In genomic region chr1:185567006-185567405, GRCh38 we compare ENCODE assay signal across 8 cellular contexts.
DNase-seq lines count a peak whose midpoint lies in the region; ATAC-seq and TF ChIP-seq lines count a peak whose summit lies in the region.

No MANE protein-coding gene starts in this region.

- H3K36me3 ChIP-seq in body of pancreas (replicated peaks in 1 of 2; ENCODE audit: insufficient read depth in 1 of 2, low read depth in 2 of 2) = no peaks in the 10 kb centered on the region

- H3K27me3 ChIP-seq in body of pancreas = no peaks in the 10 kb centered on the region

- no peaks in the 10 kb centered on the region for H3K9me3 Mint-ChIP-seq in central memory CD8-positive, alpha-beta T cell

- no peaks in the 10 kb centered on the region for H3K27me3 Mint-ChIP-seq in central memory CD8-positive, alpha-beta T cell

- peak; percentile 91 for ATAC-seq in central memory CD8-positive, alpha-beta T cell (replicated peaks; ENCODE audit: extremely low read depth, poor library complexity, severe bottlenecking)
- no peak for ATAC-seq in body of pancreas

- no peak for TF ChIP-seq POLR2A in body of pancreas (IDR thresholded peaks at IDR 0.05)

- peak overlapping the region; percentile 99 for H3K27ac Mint-ChIP-seq in central memory CD8-positive, alpha-beta T cell (ENCODE audit: low read depth)

- 22 to 37% methylated on average over 4 of the region's 4 CpGs for WGBS in body of pancreas, 2 donors

- H3K4me3 Mint-ChIP-seq in central memory CD8-positive, alpha-beta T cell = peak overlapping the region; percentile 69

- intact Hi-C loops in body of pancreas (cut with DNase I) = no loop called here

- no peak for TF ChIP-seq CTCF in body of pancreas (IDR thresholded peaks at IDR 0.05)

- peaks cover 48% of the 10 kb centered on the region for H3K4me1 Mint-ChIP-seq in central memory CD8-positive, alpha-beta T cell

- peaks cover 24% of the 10 kb centered on the region for H3K4me1 ChIP-seq in body of pancreas

- no peak overlapping the region for H3K4me3 ChIP-seq in body of pancreas

- peaks cover 9% of the 10 kb centered on the region for H3K36me3 Mint-ChIP-seq in central memory CD8-positive, alpha-beta T cell (ENCODE audit: insufficient read depth)

- no peak overlapping the region for H3K27ac ChIP-seq in body of pancreas

- no peaks in the 10 kb centered on the region for H3K9me3 ChIP-seq in body of pancreas

- peak; percentile 16 for DNase-seq in activated CD4-positive, CD25-positive, alpha-beta regulatory T cell treated with anti-CD3 and anti-CD28 coated beads, Interleukin-2, amount 50 U/mL, for 16 hours (ENCODE audit: low read depth, low spot score)
- DNase-seq in activated CD4-positive, CD25-positive, alpha-beta regulatory T cell treated with anti-CD3 and anti-CD28 coated beads, Interleukin-2, amount 50 U/mL, for 72 hours = no peak
- DNase-seq in HT-29 (ENCODE audit: low spot score) (peak; percentile 90), RPMI7951 (ENCODE audit: low read depth) (peak; percentile 82), body of pancreas (no peak), HK-2 (ENCODE audit: unreplicated experiment) (no peak)
- peak in 1 of 2 donors; percentile 60 for DNase-seq in central memory CD8-positive, alpha-beta T cell (ENCODE audit: low spot score in 2 of 2)
- peak; percentile 16 for DNase-seq in stimulated activated CD8-positive, alpha-beta memory T cell treated with anti-CD3 and anti-CD28 coated beads, Interleukin-15, amount 100 ng/mL, for 1 hour (ENCODE audit: low read depth)

Comparison
In these comparisons a context has a peak if more than half of its experiments do, and no peak if none do; other contexts are left out.
1. DNase-seq: peak in activated CD4-positive, CD25-positive, alpha-beta regulatory T cell treated with anti-CD3 and anti-CD28 coated beads, Interleukin-2, amount 50 U/mL, for 16 hours (single experiment), HT-29 (single experiment), RPMI7951 (single experiment) and stimulated activated CD8-positive, alpha-beta memory T cell treated with anti-CD3 and anti-CD28 coated beads, Interleukin-15, amount 100 ng/mL, for 1 hour (single experiment); none in activated CD4-positive, CD25-positive, alpha-beta regulatory T cell treated with anti-CD3 and anti-CD28 coated beads, Interleukin-2, amount 50 U/mL, for 72 hours (single experiment), body of pancreas (0 of 4) and HK-2 (single experiment).